8 cellular contexts compared by ENCODE assay signal in the genomic region with DNA sequence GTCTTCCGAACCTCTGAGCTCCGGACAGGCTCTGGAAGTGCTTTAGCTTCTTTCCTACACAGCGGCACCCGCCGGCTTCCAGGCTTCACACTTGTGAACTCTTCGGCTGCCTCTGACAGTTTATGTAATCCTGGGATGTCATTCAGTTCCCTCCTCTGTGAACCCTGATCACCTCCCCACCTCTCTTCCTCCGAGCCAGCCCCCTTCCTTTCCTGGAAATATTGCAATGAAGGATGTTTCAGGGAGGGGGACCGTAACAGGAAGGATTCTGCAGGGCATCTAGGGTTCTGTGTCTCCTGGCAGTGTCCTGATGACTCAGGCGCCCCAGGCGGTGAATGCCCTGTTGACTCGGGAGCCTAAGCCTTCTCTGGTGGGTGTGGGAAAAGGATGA. TPM values are rescaled to one million over a fixed set of nuclear protein-coding genes. Genes with fewer than 3 reads are reported as not detected.
A peak's percentile ranks its signal among the peaks of the same experiment; 100 is the strongest.
DNase-seq lines count a peak whose midpoint lies in the region; ATAC-seq, FAIRE-seq and TF ChIP-seq lines count a peak whose summit lies in the region.

A gene (minus strand): TSS at position 95 of the 391 bp plus-strand sequence. CDS start 104 bp downstream, outside the sequence.

- H3K27ac Mint-ChIP-seq in activated naive CD4-positive, alpha-beta T cell treated with anti-CD3 and anti-CD28 coated beads, Interleukin-2, amount 50 U/mL, for 72 hours: peak within 1 kb of the TSS; percentile 14 to 60

- 11 to 15% methylated on average over 11 of the region's 11 CpGs for WGBS in heart right ventricle, 2 donors

- H3K36me3 ChIP-seq in GM06990 (ENCODE audit: control insufficient read depth, insufficient read depth, low read length): no peaks in the 10 kb centered on the region
- H3K36me3 ChIP-seq in heart right ventricle: no peaks in the 10 kb centered on the region
- no peaks in the 10 kb centered on the region for H3K36me3 ChIP-seq in gastrocnemius medialis

- H3K4me3 ChIP-seq in GM06990 (replicated peaks; ENCODE audit: low read depth, low read length) (peak within 1 kb of the TSS; percentile 48), heart right ventricle (peak within 1 kb of the TSS; percentile 10 to 69 (median 62)), gastrocnemius medialis (peak within 1 kb of the TSS; percentile 55 to 67 (median 60))

- H3K27ac ChIP-seq in heart right ventricle (peak within 1 kb of the TSS in 9 of 10 donors; percentile 14 to 92 (median 74)), gastrocnemius medialis (peak within 1 kb of the TSS; percentile 70 to 78 (median 75))

- intact Hi-C loops in heart right ventricle (cut with DNase I): loop anchor here in 6 of 10 donors (5.0 to 10.0 kb wide), 5 partner anchors 66 to 268 kb away; a partner anchor contains a TSS
- intact Hi-C loops in gastrocnemius medialis (cut with DNase I; ENCODE audit: low total_unique reads): no loop called here

- H3K9me3 ChIP-seq in heart right ventricle (peaks cover 0 to 7% (median 0%) of the 10 kb centered on the region in 11 donors), gastrocnemius medialis (no peaks in the 10 kb centered on the region)

- no peaks in the 10 kb centered on the region for H3K36me3 Mint-ChIP-seq in activated naive CD4-positive, alpha-beta T cell treated with anti-CD3 and anti-CD28 coated beads, Interleukin-2, amount 50 U/mL, for 72 hours

- DNase-seq in GM06990 (ENCODE audit: extremely low read depth, insufficient read length) (no peak), HK-2 (ENCODE audit: unreplicated experiment) (peak; percentile 45), heart right ventricle (peak; percentile 50 to 59), gastrocnemius medialis (peak; percentile 36 to 61), NCI-H128 (lab: John Stamatoyannopoulos, UW; ENCODE audit: unreplicated experiment) (no peak), urothelium cell line (ENCODE audit: low spot score) (no peak), H4 (ENCODE audit: low spot score) (no peak)
- no peak for DNase-seq in activated naive CD4-positive, alpha-beta T cell treated with anti-CD3 and anti-CD28 coated beads, Interleukin-2, amount 50 U/mL, for 72 hours (ENCODE audit: low spot score in 2 of 2)

- in situ Hi-C loops in gastrocnemius medialis (cut with MboI; ENCODE audit: low sequenced_read_pairs in 4 of 4): loop anchor here in 3 of 4 donors (5.0 to 10.0 kb wide), 3 partner anchors 48 to 58 kb away; no protein-coding TSS in a partner anchor

- no peak for TF ChIP-seq POLR2A in gastrocnemius medialis (IDR thresholded peaks at IDR 0.05)

- peaks cover 0 to 46% (median 19%) of the 10 kb centered on the region in 9 donors for H3K4me1 ChIP-seq in heart right ventricle
- peaks cover 8 to 13% of the 10 kb centered on the region in 2 donors for H3K4me1 ChIP-seq in gastrocnemius medialis

- H3K27me3 ChIP-seq in GM06990 (replicated peaks; ENCODE audit: control insufficient read depth, insufficient read depth, low read length) (no peaks in the 10 kb centered on the region; the same call in 1 of the 2 replicates), heart right ventricle (no peaks in the 10 kb centered on the region), gastrocnemius medialis (no peaks in the 10 kb centered on the region)

- no peaks in the 10 kb centered on the region for H3K9me3 Mint-ChIP-seq in activated naive CD4-positive, alpha-beta T cell treated with anti-CD3 and anti-CD28 coated beads, Interleukin-2, amount 50 U/mL, for 72 hours

- ATAC-seq in activated naive CD4-positive, alpha-beta T cell treated with anti-CD3 and anti-CD28 coated beads, Interleukin-2, amount 50 U/mL, for 72 hours: peak; percentile 24 to 25
- ATAC-seq in heart right ventricle (peak; percentile 59 to 77 (median 68)), gastrocnemius medialis (peak; percentile 47 to 56)

- FAIRE-seq in urothelium cell line (lab: Jason Lieb, UNC): no peak

- TF ChIP-seq CTCF in GM06990 (IDR thresholded peaks at IDR 0.05; ENCODE audit: insufficient read depth, low read length, poor library complexity, severe bottlenecking) (no peak), heart right ventricle (IDR thresholded peaks at IDR 0.05) (peak in 2 of 9 donors; percentile 10), gastrocnemius medialis (IDR thresholded peaks at IDR 0.05 in 4 of 5, conservative IDR thresholded peaks at IDR 0.05 in 1 of 5) (no peak)

RNA-seq across cellular contexts. Expression of the gene that starts here (rescaled TPM):
- total RNA-seq in activated naive CD4-positive, alpha-beta T cell treated with anti-CD3 and anti-CD28 coated beads, Interleukin-2, amount 50 U/mL, for 72 hours: 1 to 10 TPM in 1 of 2 donors, under 1 TPM in 1; 0.56 to 1.6 TPM
- total RNA-seq in heart right ventricle: 100 to 1,000 TPM in 1 of 10 donors, 10 to 100 TPM in 9; 10.8 to 137 (median 20.3) TPM
- 10 to 100 TPM; 14.0 to 30.1 TPM for polyA plus RNA-seq in heart right ventricle
- total RNA-seq in gastrocnemius medialis: 10 to 100 TPM; 12.2 to 22.9 (median 16.1) TPM
- total RNA-seq in H4 (2014; rRNA removed; shearing (Covaris generic)): not detected in 2 replicates

Comparison
In these comparisons a context has a peak if more than half of its experiments do, and no peak if none do; other contexts are left out.
1. RNA of the gene that starts here (total RNA-seq): 10.8 to 137 TPM in heart right ventricle and 12.2 to 22.9 TPM in gastrocnemius medialis; 0.56 to 1.6 TPM in activated naive CD4-positive, alpha-beta T cell treated with anti-CD3 and anti-CD28 coated beads, Interleukin-2, amount 50 U/mL, for 72 hours and not detected in H4; every median in the first group is over 4 times any median in the second.
2. DNase-seq: peak in HK-2 (single experiment), heart right ventricle (2 of 2) and gastrocnemius medialis (2 of 2); none in GM06990 (single experiment), activated naive CD4-positive, alpha-beta T cell treated with anti-CD3 and anti-CD28 coated beads, Interleukin-2, amount 50 U/mL, for 72 hours (0 of 2), NCI-H128 (single experiment), urothelium cell line (single experiment) and H4 (single experiment).
3. Peak in every context shown above with its lines, with median percentiles within 50 percentile points of each other: H3K4me3 ChIP-seq and ATAC-seq.